2 cellular contexts compared by ENCODE assay signal in genomic region chr1:9542425-9542824, GRCh38.
TF ChIP-seq lines count a peak whose summit lies in the region.

No MANE protein-coding gene starts in this region.

TF ChIP-seq in GM23338, 12 proteins besides CTCF, POLR2A, EP300 and RAD21 (continued from another document):
- TF ChIP-seq ETS1 (IDR thresholded peaks at IDR 0.05), result no peak

TF ChIP-seq in HepG2, 621 proteins besides CTCF, POLR2A, EP300 and RAD21 (continued from another document):
- TF ChIP-seq SAP130 (CRISPR knock-in tag; IDR thresholded peaks at IDR 0.05; ENCODE audit: low read depth) (peak; percentile 42), HOXA9 (CRISPR knock-in tag; IDR thresholded peaks at IDR 0.05; ENCODE audit: borderline replicate concordance) (no peak), ZNF382 (CRISPR knock-in tag; IDR thresholded peaks at IDR 0.05; ENCODE audit: borderline replicate concordance) (no peak), ZNF670 (CRISPR knock-in tag; IDR thresholded peaks at IDR 0.05; ENCODE audit: borderline replicate concordance) (no peak), PAX8 (CRISPR knock-in tag; IDR thresholded peaks at IDR 0.05; ENCODE audit: borderline replicate concordance) (no peak)
- TF ChIP-seq, protein P1, sequence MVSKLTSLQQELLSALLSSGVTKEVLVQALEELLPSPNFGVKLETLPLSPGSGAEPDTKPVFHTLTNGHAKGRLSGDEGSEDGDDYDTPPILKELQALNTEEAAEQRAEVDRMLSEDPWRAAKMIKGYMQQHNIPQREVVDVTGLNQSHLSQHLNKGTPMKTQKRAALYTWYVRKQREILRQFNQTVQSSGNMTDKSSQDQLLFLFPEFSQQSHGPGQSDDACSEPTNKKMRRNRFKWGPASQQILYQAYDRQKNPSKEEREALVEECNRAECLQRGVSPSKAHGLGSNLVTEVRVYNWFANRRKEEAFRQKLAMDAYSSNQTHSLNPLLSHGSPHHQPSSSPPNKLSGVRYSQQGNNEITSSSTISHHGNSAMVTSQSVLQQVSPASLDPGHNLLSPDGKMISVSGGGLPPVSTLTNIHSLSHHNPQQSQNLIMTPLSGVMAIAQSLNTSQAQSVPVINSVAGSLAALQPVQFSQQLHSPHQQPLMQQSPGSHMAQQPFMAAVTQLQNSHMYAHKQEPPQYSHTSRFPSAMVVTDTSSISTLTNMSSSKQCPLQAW (CRISPR knock-in tag; IDR thresholded peaks at IDR 0.05), result no peak
